In genomic region chr20:3168079-3168828, GRCh38 we compare ENCODE assay signal across 1 cellular context.
A peak's percentile ranks its signal among the peaks of the same experiment; 100 is the strongest.
TF ChIP-seq lines count a peak whose summit lies in the region.

No MANE protein-coding gene starts in this region.

TF ChIP-seq in HepG2, 621 proteins besides CTCF, POLR2A, EP300 and RAD21 (continued from another document and continues in another):
- TF ChIP-seq ZBTB40 (IDR thresholded peaks at IDR 0.05) (no peak), ZBTB40 (CRISPR knock-in tag; IDR thresholded peaks at IDR 0.05) (peak; percentile 86), HNF1B (CRISPR knock-in tag; IDR thresholded peaks at IDR 0.05) (no peak), RBM22 (optimal IDR thresholded peaks at IDR 0.05; ENCODE audit: low read length) (no peak), HMG20B (CRISPR knock-in tag; conservative IDR thresholded peaks at IDR 0.05) (no peak; the same call in 1 of the 2 replicates), ZNF660 (CRISPR knock-in tag; IDR thresholded peaks at IDR 0.05; ENCODE audit: borderline replicate concordance, low read depth) (0 out of 2 replicates have a peak, but pooled peaks have one; percentile 59), KLF15 (CRISPR knock-in tag; IDR thresholded peaks at IDR 0.05; ENCODE audit: borderline replicate concordance) (peak; percentile 7; the same call in 1 of the 2 replicates), FOXP4 (CRISPR knock-in tag; IDR thresholded peaks at IDR 0.05) (peak; percentile 53; the same call in 1 of the 2 replicates), ZNF609 (CRISPR knock-in tag; IDR thresholded peaks at IDR 0.05; ENCODE audit: borderline replicate concordance) (peak; percentile 75), JUNB (CRISPR knock-in tag; IDR thresholded peaks at IDR 0.05; ENCODE audit: borderline replicate concordance) (no peak), ZNF333 (CRISPR knock-in tag; IDR thresholded peaks at IDR 0.05; ENCODE audit: borderline replicate concordance) (no peak; the same call in none of the 2 replicates), ZMYM3 (CRISPR knock-in tag; IDR thresholded peaks at IDR 0.05) (peak; percentile 99), ZNF691 (CRISPR knock-in tag; IDR thresholded peaks at IDR 0.05; ENCODE audit: borderline replicate concordance, low read depth) (peak; percentile 72; the same call in 1 of the 2 replicates), ZNF891 (CRISPR knock-in tag; IDR thresholded peaks at IDR 0.05) (peak; percentile 83; the same call in 1 of the 2 replicates), MEIS2 (CRISPR knock-in tag; IDR thresholded peaks at IDR 0.05) (0 out of 2 replicates have a peak, but pooled peaks have one; percentile 51), POLR2AphosphoS2 (IDR thresholded peaks at IDR 0.05; ENCODE audit: low read depth, low read length) (no peak; the same call in 1 of the 2 replicates), ZNF503 (CRISPR knock-in tag; IDR thresholded peaks at IDR 0.05) (no peak), CBX5 (CRISPR knock-in tag; IDR thresholded peaks at IDR 0.05; ENCODE audit: borderline replicate concordance) (peak; percentile 93), MED13 (CRISPR knock-in tag; IDR thresholded peaks at IDR 0.05) (no peak), SP5 (CRISPR knock-in tag; IDR thresholded peaks at IDR 0.05; ENCODE audit: borderline replicate concordance, low read depth) (peak; percentile 23; the same call in 1 of the 2 replicates), FOXC1 (CRISPR knock-in tag; IDR thresholded peaks at IDR 0.05; ENCODE audit: borderline replicate concordance) (peak; percentile 97), MTA1 (CRISPR knock-in tag; IDR thresholded peaks at IDR 0.05; ENCODE audit: borderline replicate concordance) (peak; percentile 96; the same call in 1 of the 2 replicates), ZNF207 (IDR thresholded peaks at IDR 0.05; ENCODE audit: borderline replicate concordance) (no peak), ZNF337 (CRISPR knock-in tag; IDR thresholded peaks at IDR 0.05; ENCODE audit: borderline replicate concordance, low read depth) (0 out of 2 replicates have a peak, but pooled peaks have one; percentile 64), ZBTB4 (CRISPR knock-in tag; IDR thresholded peaks at IDR 0.05; ENCODE audit: borderline replicate concordance) (no peak), ZNF30 (CRISPR knock-in tag; IDR thresholded peaks at IDR 0.05) (peak; percentile 85; the same call in 1 of the 2 replicates), POGZ (CRISPR knock-in tag; IDR thresholded peaks at IDR 0.05) (peak; percentile 79)
